13 cellular contexts compared by ENCODE assay signal in the genomic region with DNA sequence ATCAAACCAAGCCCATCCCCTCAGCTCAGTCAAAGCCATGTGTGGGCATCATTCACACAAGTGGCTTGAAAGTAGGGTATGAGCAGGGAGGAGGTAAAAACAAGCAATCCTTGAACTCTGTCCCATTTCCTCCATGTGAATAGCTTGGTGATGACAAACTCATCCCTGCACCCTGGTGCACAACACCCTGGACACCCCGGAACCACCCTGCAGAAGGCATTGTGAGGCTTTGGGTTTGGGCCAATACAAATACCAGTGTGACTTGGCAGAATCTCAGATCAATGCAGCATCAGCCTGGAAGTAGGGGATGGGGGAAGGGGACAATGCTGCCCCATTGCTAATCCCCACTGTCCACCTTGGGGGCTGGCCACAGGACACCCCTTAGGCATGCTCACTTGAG. TPM values are rescaled to one million over a fixed set of nuclear protein-coding genes. Genes with fewer than 3 reads are reported as not detected.
DNase-seq lines count a peak whose midpoint lies in the region; ATAC-seq and TF ChIP-seq lines count a peak whose summit lies in the region.
"Had no signal": no experiment of that assay in that cellular context is flagged by ENCODE, and none has a peak within 500 bp of the region (broad histone marks: within the 10 kb centered on the region; RNA-seq: fewer than 3 reads in every experiment).

No MANE protein-coding gene starts in this region.

- WGBS in upper lobe of left lung, 2 donors, result 44 to 60% methylated on average over 1 of the region's 1 CpG

- no peak for TF ChIP-seq EP300 in upper lobe of left lung (IDR thresholded peaks at IDR 0.05)

- no peaks in the 10 kb centered on the region for H3K27me3 Mint-ChIP-seq in activated CD4-positive, alpha-beta T cell treated with anti-CD3 and anti-CD28 coated beads, Interleukin-2, amount 10 ng/mL, durations not matched to agents 7 days and 5 days
- peaks cover 0 to 8% (median 4%) of the 10 kb centered on the region in 3 donors for H3K27me3 Mint-ChIP-seq in immature natural killer cell (ENCODE audit: low read depth in 3 of 3)
- H3K27me3 Mint-ChIP-seq in activated CD8-positive, alpha-beta T cell treated with anti-CD3 and anti-CD28 coated beads for 36 hours, result no peaks in the 10 kb centered on the region

- intact Hi-C loops in activated CD8-positive, alpha-beta T cell treated with anti-CD3 and anti-CD28 coated beads for 36 hours (cut with micrococcal nuclease), result no loop called here

- H3K36me3 ChIP-seq in upper lobe of left lung, result no peaks in the 10 kb centered on the region

- POLR2A ChIA-PET in activated CD4-positive, alpha-beta T cell treated with anti-CD3 and anti-CD28 coated beads, Interleukin-2, amount 10 ng/mL, durations not matched to agents 7 days and 5 days (lab: Charles Lee), result no interaction called here
- POLR2A ChIA-PET in activated CD8-positive, alpha-beta T cell treated with anti-CD3 and anti-CD28 coated beads for 36 hours (lab: Charles Lee), result no interaction called here

- no peaks in the 10 kb centered on the region for H3K27me3 ChIP-seq in upper lobe of left lung

- no peak for DNase-seq in activated CD4-positive, alpha-beta T cell treated with anti-CD3 and anti-CD28 coated beads, Interleukin-2, amount 10 ng/mL, durations not matched to agents 7 days and 5 days
- no peak for DNase-seq in activated CD4-positive, alpha-beta T cell treated with anti-CD3 and anti-CD28 coated beads for 1 hour
- DNase-seq in SW480 (ENCODE audit: low spot score) (peak; percentile 45), immature natural killer cell (no peak), upper lobe of left lung (no peak), anterior cingulate cortex (lab: John Stamatoyannopoulos, UW) (no peak)
- DNase-seq in activated CD8-positive, alpha-beta T cell treated with anti-CD3 and anti-CD28 coated beads for 36 hours, result no peak
- DNase-seq: left ventricle myocardium superior, NCI-H82, T1000 had no signal

- TF ChIP-seq POLR2A in upper lobe of left lung (IDR thresholded peaks at IDR 0.05), result no peak

- H3K36me3 Mint-ChIP-seq in activated CD4-positive, alpha-beta T cell treated with anti-CD3 and anti-CD28 coated beads, Interleukin-2, amount 10 ng/mL, durations not matched to agents 7 days and 5 days (ENCODE audit: low read depth), result no peaks in the 10 kb centered on the region
- peaks cover 0 to 5% (median 4%) of the 10 kb centered on the region in 3 donors for H3K36me3 Mint-ChIP-seq in immature natural killer cell
- H3K36me3 Mint-ChIP-seq in activated CD8-positive, alpha-beta T cell treated with anti-CD3 and anti-CD28 coated beads for 36 hours (ENCODE audit: low read depth), result no peaks in the 10 kb centered on the region

- no peaks in the 10 kb centered on the region for H3K9me3 ChIP-seq in upper lobe of left lung

- CTCF ChIA-PET in activated CD4-positive, alpha-beta T cell treated with anti-CD3 and anti-CD28 coated beads, Interleukin-2, amount 10 ng/mL, durations not matched to agents 7 days and 5 days (lab: Charles Lee), result interaction anchor here (0.6 kb wide), 1 partner anchor 529 kb away, joined by 3 read pairs; no protein-coding TSS in a partner anchor
- CTCF ChIA-PET in activated CD8-positive, alpha-beta T cell treated with anti-CD3 and anti-CD28 coated beads for 36 hours (lab: Charles Lee), result interaction anchor here (1.1 to 1.4 kb wide), 2 partner anchors 120 to 221 kb away, joined by 3 read pairs; no protein-coding TSS in a partner anchor

- no peak for TF ChIP-seq CTCF in upper lobe of left lung (IDR thresholded peaks at IDR 0.05)
- TF ChIP-seq CTCF in activated CD8-positive, alpha-beta T cell treated with anti-CD3 and anti-CD28 coated beads for 36 hours (IDR thresholded peaks at IDR 0.05), result no peak

- peak overlapping the region; percentile 73 to 81 (median 76) for H3K27ac ChIP-seq in upper lobe of left lung

- H3K4me1 ChIP-seq in upper lobe of left lung, result peaks cover 10 to 28% (median 25%) of the 10 kb centered on the region in 4 donors

- no peaks in the 10 kb centered on the region for H3K9me3 Mint-ChIP-seq in activated CD4-positive, alpha-beta T cell treated with anti-CD3 and anti-CD28 coated beads, Interleukin-2, amount 10 ng/mL, durations not matched to agents 7 days and 5 days
- H3K9me3 Mint-ChIP-seq in immature natural killer cell, result no peaks in the 10 kb centered on the region
- no peaks in the 10 kb centered on the region for H3K9me3 Mint-ChIP-seq in activated CD8-positive, alpha-beta T cell treated with anti-CD3 and anti-CD28 coated beads for 36 hours
- H3K9me3 Mint-ChIP-seq: activated T-cell treated with anti-CD3 and anti-CD28 coated beads, Interleukin-2, amount 50 U/mL, for 4 hours had no signal

- peak overlapping the region; percentile 54 for H3K27ac Mint-ChIP-seq in activated CD4-positive, alpha-beta T cell treated with anti-CD3 and anti-CD28 coated beads, Interleukin-2, amount 10 ng/mL, durations not matched to agents 7 days and 5 days
- peak overlapping the region in 2 of 6 donors; percentile 32 to 69 for H3K27ac Mint-ChIP-seq in immature natural killer cell
- H3K27ac Mint-ChIP-seq in activated CD8-positive, alpha-beta T cell treated with anti-CD3 and anti-CD28 coated beads for 36 hours, result no peak overlapping the region

- peaks cover 22% of the 10 kb centered on the region for H3K4me1 Mint-ChIP-seq in activated CD4-positive, alpha-beta T cell treated with anti-CD3 and anti-CD28 coated beads, Interleukin-2, amount 10 ng/mL, durations not matched to agents 7 days and 5 days
- peaks cover 31 to 32% of the 10 kb centered on the region in 2 donors for H3K4me1 Mint-ChIP-seq in immature natural killer cell
- H3K4me1 Mint-ChIP-seq in activated CD8-positive, alpha-beta T cell treated with anti-CD3 and anti-CD28 coated beads for 36 hours (ENCODE audit: low read depth), result peaks cover 23% of the 10 kb centered on the region

- H3K4me3 ChIP-seq in upper lobe of left lung, result no peak overlapping the region

- no peak overlapping the region for H3K4me3 Mint-ChIP-seq in activated CD4-positive, alpha-beta T cell treated with anti-CD3 and anti-CD28 coated beads, Interleukin-2, amount 10 ng/mL, durations not matched to agents 7 days and 5 days
- peak overlapping the region in 3 of 5 donors; percentile 2 to 47 (median 27) for H3K4me3 Mint-ChIP-seq in immature natural killer cell
- no peak overlapping the region for H3K4me3 Mint-ChIP-seq in activated CD8-positive, alpha-beta T cell treated with anti-CD3 and anti-CD28 coated beads for 36 hours
- H3K4me3 Mint-ChIP-seq: activated T-cell treated with anti-CD3 and anti-CD28 coated beads, Interleukin-2, amount 50 U/mL, for 4 hours had no signal

- peak in 1 of 2 donors; percentile 11 for ATAC-seq in upper lobe of left lung (ENCODE audit: low FRiP score in 2 of 2)
- ATAC-seq in activated CD8-positive, alpha-beta T cell treated with anti-CD3 and anti-CD28 coated beads for 36 hours, result no peak
- ATAC-seq in GM19035 (IDR thresholded peaks at IDR 0.05; ENCODE audit: unreplicated experiment), result no peak

RNA-seq across cellular contexts. Expression of gene TGFA, which starts 28.6 kb away (rescaled TPM):
- under 1 TPM in 1 of 2 experiments, not detected in 1; 0.07 TPM for total RNA-seq in activated CD4-positive, alpha-beta T cell treated with anti-CD3 and anti-CD28 coated beads, Interleukin-2, amount 10 ng/mL, durations not matched to agents 7 days and 5 days
- polyA plus RNA-seq in immature natural killer cell, result 1 to 10 TPM; 2.1 to 5.5 (median 2.6) TPM
- total RNA-seq in upper lobe of left lung, result 10 to 100 TPM in 3 of 6 donors, 1 to 10 TPM in 3; 4.2 to 19.6 (median 10.7) TPM
- total RNA-seq in activated CD8-positive, alpha-beta T cell treated with anti-CD3 and anti-CD28 coated beads for 36 hours, result under 1 TPM; 0.25 to 0.38 TPM
- polyA plus RNA-seq: AG04450 had no signal

Comparison
In these comparisons a context has a peak if more than half of its experiments do, and no peak if none do; other contexts are left out.
1. H3K4me3 Mint-ChIP-seq: peak in immature natural killer cell (3 of 5); none in activated CD4-positive, alpha-beta T cell treated with anti-CD3 and anti-CD28 coated beads, Interleukin-2, amount 10 ng/mL, durations not matched to agents 7 days and 5 days (single experiment) and activated CD8-positive, alpha-beta T cell treated with anti-CD3 and anti-CD28 coated beads for 36 hours (single experiment).